In genomic region chr19:344625-345319, GRCh38 we compare ENCODE assay signal across 8 cellular contexts. TPM values are rescaled to one million over a fixed set of nuclear protein-coding genes. Genes with fewer than 3 reads are reported as not detected.
DNase-seq lines count a peak whose midpoint lies in the region; ATAC-seq lines count a peak whose summit lies in the region.

A gene with protein sequence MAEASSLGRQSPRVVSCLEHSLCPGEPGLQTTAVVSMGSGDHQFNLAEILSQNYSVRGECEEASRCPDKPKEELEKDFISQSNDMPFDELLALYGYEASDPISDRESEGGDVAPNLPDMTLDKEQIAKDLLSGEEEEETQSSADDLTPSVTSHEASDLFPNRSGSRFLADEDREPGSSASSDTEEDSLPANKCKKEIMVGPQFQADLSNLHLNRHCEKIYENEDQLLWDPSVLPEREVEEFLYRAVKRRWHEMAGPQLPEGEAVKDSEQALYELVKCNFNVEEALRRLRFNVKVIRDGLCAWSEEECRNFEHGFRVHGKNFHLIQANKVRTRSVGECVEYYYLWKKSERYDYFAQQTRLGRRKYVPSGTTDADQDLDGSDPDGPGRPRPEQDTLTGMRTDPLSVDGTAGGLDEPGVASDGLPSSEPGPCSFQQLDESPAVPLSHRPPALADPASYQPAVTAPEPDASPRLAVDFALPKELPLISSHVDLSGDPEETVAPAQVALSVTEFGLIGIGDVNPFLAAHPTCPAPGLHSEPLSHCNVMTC (minus strand): TSS chr19:344796. CDS start chr19:344782, 14 bp downstream.

- H3K9ac ChIP-seq in SK-N-MC (ENCODE audit: insufficient read length): peak within 1 kb of the TSS; percentile 92

- H3K36me3 Mint-ChIP-seq in activated naive CD4-positive, alpha-beta T cell treated with anti-CD3 and anti-CD28 coated beads, Interleukin-2, amount 10 ng/mL, durations not matched to agents 7 days and 5 days: peaks cover 10% of the 10 kb centered on the region

- H3K4me3 ChIP-seq in SK-N-MC: peak within 1 kb of the TSS; percentile 91

- no peaks in the 10 kb centered on the region for H3K9me3 ChIP-seq in SK-N-MC (ENCODE audit: low read depth, low read length)

- CTCF ChIA-PET in activated naive CD4-positive, alpha-beta T cell treated with anti-CD3 and anti-CD28 coated beads, Interleukin-2, amount 10 ng/mL, durations not matched to agents 7 days and 5 days (lab: Charles Lee): no interaction called here

- H3K4me3 Mint-ChIP-seq in activated naive CD4-positive, alpha-beta T cell treated with anti-CD3 and anti-CD28 coated beads, Interleukin-2, amount 10 ng/mL, durations not matched to agents 7 days and 5 days: peak within 1 kb of the TSS; percentile 80

- ATAC-seq in GM21390 (IDR thresholded peaks at IDR 0.05; ENCODE audit: unreplicated experiment): peak; percentile 68

- peaks cover 4% of the 10 kb centered on the region for H3K9me3 Mint-ChIP-seq in activated naive CD4-positive, alpha-beta T cell treated with anti-CD3 and anti-CD28 coated beads, Interleukin-2, amount 10 ng/mL, durations not matched to agents 7 days and 5 days

- H3K27ac ChIP-seq in SK-N-MC: peak within 1 kb of the TSS; percentile 50; the same call in 1 of the 2 replicates
- peak within 1 kb of the TSS; percentile 35 for H3K27ac ChIP-seq in substantia nigra (ENCODE audit: low read depth, low read length, poor library complexity, severe bottlenecking)

- DNase-seq in COLO829 (ENCODE audit: low spot score): peak; percentile 77
- DNase-seq in KG1 (lab: John Stamatoyannopoulos, UW): peak; percentile 46
- DNase-seq in SK-N-MC (ENCODE audit: low read depth, low spot score): no peak
- peak; percentile 89 for DNase-seq in activated naive CD4-positive, alpha-beta T cell treated with anti-CD3 and anti-CD28 coated beads, Interleukin-2, amount 10 ng/mL, durations not matched to agents 7 days and 5 days
- peak; percentile 67 for DNase-seq in globus pallidus (ENCODE audit: low spot score)
- peak; percentile 80 for DNase-seq in occipital lobe (lab: John Stamatoyannopoulos, UW)
- DNase-seq in substantia nigra (lab: John Stamatoyannopoulos, UW): peak in 48 of 49 donors; percentile 36 to 91 (median 78)

- peaks cover 12% of the 10 kb centered on the region for H3K27me3 Mint-ChIP-seq in activated naive CD4-positive, alpha-beta T cell treated with anti-CD3 and anti-CD28 coated beads, Interleukin-2, amount 10 ng/mL, durations not matched to agents 7 days and 5 days

- H3K27ac Mint-ChIP-seq in activated naive CD4-positive, alpha-beta T cell treated with anti-CD3 and anti-CD28 coated beads, Interleukin-2, amount 10 ng/mL, durations not matched to agents 7 days and 5 days: peak within 1 kb of the TSS; percentile 78

- H3K36me3 ChIP-seq in SK-N-MC (ENCODE audit: insufficient read depth, low read length): peaks cover 32% of the 10 kb centered on the region

- H3K4me1 Mint-ChIP-seq in activated naive CD4-positive, alpha-beta T cell treated with anti-CD3 and anti-CD28 coated beads, Interleukin-2, amount 10 ng/mL, durations not matched to agents 7 days and 5 days: peaks cover 45% of the 10 kb centered on the region

RNA-seq across cellular contexts. Expression of the gene that starts here (rescaled TPM):
- total RNA-seq in occipital lobe: 5.3 TPM
